8 cellular contexts compared by ENCODE assay signal in genomic region chrX:386239-386767, GRCh38. TPM values are rescaled to one million over a fixed set of nuclear protein-coding genes. Genes with fewer than 3 reads are reported as not detected.
DNase-seq lines count a peak whose midpoint lies in the region; ATAC-seq and TF ChIP-seq lines count a peak whose summit lies in the region.

No MANE protein-coding gene starts in this region.

- H3K36me3 Mint-ChIP-seq in nephron (ENCODE audit: low read depth): no peaks in the 10 kb centered on the region

- CTCF ChIA-PET in Panc1 (lab: Charles Lee): no interaction called here

- no peaks in the 10 kb centered on the region for H3K9me3 ChIP-seq in Panc1 (ENCODE audit: control insufficient read depth, insufficient read depth, low read depth, low read length)

- peak; percentile 36 for ATAC-seq in Panc1

- no peaks in the 10 kb centered on the region for H3K9me3 Mint-ChIP-seq in nephron

- peaks cover 4% of the 10 kb centered on the region for H3K27me3 Mint-ChIP-seq in nephron (ENCODE audit: low read depth)

- peak; percentile 67 for DNase-seq in GM06990 (ENCODE audit: extremely low read depth, insufficient read length)
- no peak for DNase-seq in HFF-Myc (ENCODE audit: extremely low read depth, low read depth)
- no peak for DNase-seq in Panc1 (ENCODE audit: low read depth, low spot score)
- no peak for DNase-seq in coronary artery (ENCODE audit: low spot score)
- no peak for DNase-seq in mucosa of gallbladder (ENCODE audit: low spot score)
- no peak for DNase-seq in NCI-H2196 treated with DMSO at 0.1 percent for 48 hours (lab: John Stamatoyannopoulos, UW; ENCODE audit: unreplicated experiment)
- DNase-seq in central memory CD4-positive, alpha-beta T cell: no peak

- no peaks in the 10 kb centered on the region; the same call in none of the 2 replicates for H3K4me1 ChIP-seq in Panc1 (ENCODE audit: control insufficient read depth, insufficient read depth, low read length)

- POLR2A ChIA-PET in Panc1 (lab: Charles Lee): no interaction called here

- peak overlapping the region; percentile 75 to 78 (median 75) for H3K4me3 Mint-ChIP-seq in nephron

- in situ Hi-C loops in Panc1 (cut with HindIII; ENCODE audit: low pct_unique_long_range_greater_than_20kb, low sequenced_read_pairs): no loop called here

- TF ChIP-seq CTCF in GM06990 (IDR thresholded peaks at IDR 0.05; ENCODE audit: insufficient read depth, low read length, poor library complexity, severe bottlenecking): no peak
- no peak for TF ChIP-seq CTCF in HFF-Myc (IDR thresholded peaks at IDR 0.05; ENCODE audit: low read depth, low read length, missing control alignments)
- no peak for TF ChIP-seq CTCF in Panc1 (IDR thresholded peaks at IDR 0.05)
- TF ChIP-seq CTCF in coronary artery (IDR thresholded peaks at IDR 0.05): no peak
- TF ChIP-seq CTCF in nephron (IDR thresholded peaks at IDR 0.05; ENCODE audit: unreplicated experiment in 3 of 3): no peak

- peak overlapping the region in 2 of 3 experiments; percentile 45 to 92 for H3K27ac Mint-ChIP-seq in nephron

- no TSS peak for BruUV-seq in Panc1 (replicated peaks; lab: Mats Ljungman, UMichigan)

- intact Hi-C loops in Panc1 (cut with micrococcal nuclease; ENCODE audit: unreplicated experiment): no loop called here

- H3K27ac ChIP-seq in Panc1 (ENCODE audit: low read length) (no peak overlapping the region), coronary artery (peak overlapping the region; percentile 97 to 99)

- H3K36me3 ChIP-seq in GM06990 (ENCODE audit: control insufficient read depth, insufficient read depth, low read length) (no peaks in the 10 kb centered on the region), Panc1 (ENCODE audit: control insufficient read depth, insufficient read depth, low read length) (no peaks in the 10 kb centered on the region)

- no peaks in the 10 kb centered on the region for H3K27me3 ChIP-seq in GM06990 (replicated peaks; ENCODE audit: control insufficient read depth, insufficient read depth, low read length)
- no peaks in the 10 kb centered on the region for H3K27me3 ChIP-seq in Panc1 (ENCODE audit: control insufficient read depth, insufficient read depth, low read length)

- H3K4me3 ChIP-seq in GM06990 (replicated peaks; ENCODE audit: low read depth, low read length) (peak overlapping the region; percentile 89), HFF-Myc (replicated peaks; ENCODE audit: low read depth, low read length) (peak overlapping the region; percentile 78), Panc1 (ENCODE audit: low read depth in 2 of 2, low read length in 2 of 2) (peak overlapping the region; percentile 51 to 56), coronary artery (peak overlapping the region; percentile 94)

- H3K4me1 Mint-ChIP-seq in nephron: peaks cover 6% of the 10 kb centered on the region

RNA-seq across cellular contexts. Expression of gene PPP2R3B, which starts 0.4 kb away (rescaled TPM):
- 19.2 TPM for total RNA-seq in Panc1 (2021; ENCODE audit: unreplicated experiment)
- 19.4 TPM for polyA plus RNA-seq in Panc1 (2012; ENCODE audit: insufficient read length)
- 27.1 TPM for total RNA-seq in mucosa of gallbladder
